ENCODE assay signal across 8 cellular contexts in the genomic region with DNA sequence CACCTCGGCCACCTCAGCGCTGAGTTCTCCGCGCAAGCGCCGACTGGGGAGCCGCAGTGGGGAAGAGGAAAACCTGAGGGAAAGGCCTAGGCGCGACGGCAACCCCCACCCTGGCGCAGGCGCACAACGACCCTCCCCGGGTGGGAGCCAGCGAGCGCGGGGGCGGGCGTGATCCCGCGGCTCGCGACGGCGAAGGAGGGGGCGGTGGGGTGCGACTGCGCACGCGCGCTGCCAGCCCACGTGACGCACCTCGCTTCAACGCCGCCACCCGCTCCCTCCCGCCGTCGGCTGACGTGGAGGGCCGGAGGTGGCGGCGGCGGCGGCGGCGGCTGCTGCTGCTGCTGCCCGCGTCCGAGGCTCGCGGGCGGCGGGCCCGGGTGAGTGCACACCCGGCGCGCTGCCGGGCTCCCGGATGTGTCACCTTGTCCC. TPM values are rescaled to one million over a fixed set of nuclear protein-coding genes. Genes with fewer than 3 reads are reported as not detected.
DNase-seq lines count a peak whose midpoint lies in the region; ATAC-seq and TF ChIP-seq lines count a peak whose summit lies in the region.

TSS of gene PIGP (minus strand) at position 84 of the 429 bp plus-strand sequence. CDS start 556 bp downstream, outside the sequence.
A gene with protein sequence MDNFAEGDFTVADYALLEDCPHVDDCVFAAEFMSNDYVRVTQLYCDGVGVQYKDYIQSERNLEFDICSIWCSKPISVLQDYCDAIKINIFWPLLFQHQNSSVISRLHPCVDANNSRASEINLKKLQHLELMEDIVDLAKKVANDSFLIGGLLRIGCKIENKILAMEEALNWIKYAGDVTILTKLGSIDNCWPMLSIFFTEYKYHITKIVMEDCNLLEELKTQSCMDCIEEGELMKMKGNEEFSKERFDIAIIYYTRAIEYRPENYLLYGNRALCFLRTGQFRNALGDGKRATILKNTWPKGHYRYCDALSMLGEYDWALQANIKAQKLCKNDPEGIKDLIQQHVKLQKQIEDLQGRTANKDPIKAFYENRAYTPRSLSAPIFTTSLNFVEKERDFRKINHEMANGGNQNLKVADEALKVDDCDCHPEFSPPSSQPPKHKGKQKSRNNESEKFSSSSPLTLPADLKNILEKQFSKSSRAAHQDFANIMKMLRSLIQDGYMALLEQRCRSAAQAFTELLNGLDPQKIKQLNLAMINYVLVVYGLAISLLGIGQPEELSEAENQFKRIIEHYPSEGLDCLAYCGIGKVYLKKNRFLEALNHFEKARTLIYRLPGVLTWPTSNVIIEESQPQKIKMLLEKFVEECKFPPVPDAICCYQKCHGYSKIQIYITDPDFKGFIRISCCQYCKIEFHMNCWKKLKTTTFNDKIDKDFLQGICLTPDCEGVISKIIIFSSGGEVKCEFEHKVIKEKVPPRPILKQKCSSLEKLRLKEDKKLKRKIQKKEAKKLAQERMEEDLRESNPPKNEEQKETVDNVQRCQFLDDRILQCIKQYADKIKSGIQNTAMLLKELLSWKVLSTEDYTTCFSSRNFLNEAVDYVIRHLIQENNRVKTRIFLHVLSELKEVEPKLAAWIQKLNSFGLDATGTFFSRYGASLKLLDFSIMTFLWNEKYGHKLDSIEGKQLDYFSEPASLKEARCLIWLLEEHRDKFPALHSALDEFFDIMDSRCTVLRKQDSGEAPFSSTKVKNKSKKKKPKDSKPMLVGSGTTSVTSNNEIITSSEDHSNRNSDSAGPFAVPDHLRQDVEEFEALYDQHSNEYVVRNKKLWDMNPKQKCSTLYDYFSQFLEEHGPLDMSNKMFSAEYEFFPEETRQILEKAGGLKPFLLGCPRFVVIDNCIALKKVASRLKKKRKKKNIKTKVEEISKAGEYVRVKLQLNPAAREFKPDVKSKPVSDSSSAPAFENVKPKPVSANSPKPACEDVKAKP (N-terminal part only) (plus strand): TSS at position 267 of the 429 bp plus-strand sequence. CDS start 14,004 bp downstream, outside the sequence.

- H3K9me3 ChIP-seq in adipocyte (ENCODE audit: control insufficient read depth, low read length) (no peaks in the 10 kb centered on the region), upper lobe of left lung (no peaks in the 10 kb centered on the region)

- TF ChIP-seq EP300 in upper lobe of left lung (IDR thresholded peaks at IDR 0.05): no peak

- H3K4me1 ChIP-seq in adipocyte (ENCODE audit: control insufficient read depth, insufficient read depth, low read length) (peaks cover 21% of the 10 kb centered on the region), upper lobe of left lung (peaks cover 9 to 28% (median 15%) of the 10 kb centered on the region in 4 donors)

- WGBS in upper lobe of left lung, 2 donors: 0 to 1% methylated on average over 31 to 41 of the region's 61 CpGs

- TF ChIP-seq CTCF in GM12865 (IDR thresholded peaks at IDR 0.05; ENCODE audit: insufficient read depth, low read depth, low read length, missing control alignments) (no peak), upper lobe of left lung (IDR thresholded peaks at IDR 0.05) (peak in 1 of 6 experiments; percentile 8)

- peak within 1 kb of the TSS; percentile 96 for H3K9ac ChIP-seq in adipocyte (ENCODE audit: low read length)

- H3K27ac ChIP-seq in upper lobe of left lung: peak within 1 kb of the TSS; percentile 95 to 100 (median 98)

- DNase-seq in GM12865 (ENCODE audit: low read depth): peak; percentile 97
- peak; percentile 72 for DNase-seq in NCI-H1436 treated with DMSO at 0.1 percent for 48 hours (lab: John Stamatoyannopoulos, UW)
- DNase-seq in T follicular helper cell (ENCODE audit: low read depth): peak; percentile 93
- DNase-seq in adipocyte (ENCODE audit: low read depth): peak; percentile 98
- DNase-seq in cardiac septum (ENCODE audit: low spot score): peak; percentile 96
- peak; percentile 91 to 99 (median 95) for DNase-seq in posterior cingulate gyrus
- DNase-seq in upper lobe of left lung: peak; percentile 91 to 100

- peak; percentile 50 to 93 (median 82) for TF ChIP-seq POLR2A in upper lobe of left lung (IDR thresholded peaks at IDR 0.05)

- H3K36me3 ChIP-seq in adipocyte (ENCODE audit: control insufficient read depth, insufficient read depth, low read length, severe bottlenecking) (peaks cover 13% of the 10 kb centered on the region), upper lobe of left lung (no peaks in the 10 kb centered on the region)

- ATAC-seq in HG02840 (IDR thresholded peaks at IDR 0.05; ENCODE audit: low FRiP score, unreplicated experiment) (peak; percentile 72), upper lobe of left lung (ENCODE audit: low FRiP score in 2 of 2) (peak; percentile 93 to 95)

- peak within 1 kb of the TSS; percentile 100 for H3K4me3 ChIP-seq in GM12865 (ENCODE audit: low read depth, low read length)
- H3K4me3 ChIP-seq in adipocyte (ENCODE audit: low read length): peak within 1 kb of the TSS; percentile 97
- H3K4me3 ChIP-seq in upper lobe of left lung: peak within 1 kb of the TSS; percentile 83 to 97 (median 90)

- intact Hi-C loops in cardiac septum (cut with DNase I) (no loop called here), posterior cingulate gyrus (cut with DNase I) (loop anchor here (5.0 to 10.0 kb wide), 3 partner anchors 81 to 292 kb away; partner anchors contain the start of genes DYRK1A and VPS26C)

- H3K27me3 ChIP-seq in adipocyte (replicated peaks; ENCODE audit: control insufficient read depth, insufficient read depth, low read length) (no peaks in the 10 kb centered on the region), upper lobe of left lung (no peaks in the 10 kb centered on the region)

RNA-seq across cellular contexts. Expression of gene PIGP, which starts in this region (rescaled TPM):
- total RNA-seq in cardiac septum (36.3 TPM), upper lobe of left lung (10 to 100 TPM in 4 of 6 donors, 1 to 10 TPM in 2; 3.1 to 33.1 (median 12.6) TPM)

RNA-seq across cellular contexts. Expression of the second gene that starts in this region (rescaled TPM):
- total RNA-seq in cardiac septum (62.1 TPM), upper lobe of left lung (100 to 1,000 TPM in 2 of 6 donors, 10 to 100 TPM in 4; 69.9 to 395 (median 88.2) TPM)

Comparison
In these comparisons a context has a peak if more than half of its experiments do, and no peak if none do; other contexts are left out.
1. Peak in every context shown above with its lines: DNase-seq, ATAC-seq, H3K4me3 ChIP-seq and H3K27ac ChIP-seq.